In the genomic region with DNA sequence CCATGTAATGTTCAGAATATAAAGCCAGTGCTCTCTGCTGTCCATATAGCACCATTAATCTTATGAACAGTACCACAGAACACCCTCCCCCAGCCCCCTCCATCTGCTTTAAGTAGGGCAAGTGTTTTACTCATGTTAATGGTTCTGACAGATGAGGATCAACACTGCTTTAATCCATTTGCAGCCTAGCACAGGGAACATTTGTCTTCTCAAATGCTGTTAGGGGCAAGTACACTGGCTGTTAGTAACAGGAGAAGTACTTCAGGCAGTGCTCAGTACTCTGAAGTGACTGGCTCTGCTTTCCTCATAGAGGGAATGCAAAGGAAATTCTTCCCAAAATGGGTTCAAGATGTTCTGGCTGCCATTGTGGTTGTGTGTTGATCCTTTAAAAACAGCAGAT, we compare ENCODE assay signal across 26 cellular contexts.
DNase-seq lines count a peak whose midpoint lies in the region; ATAC-seq and TF ChIP-seq lines count a peak whose summit lies in the region.
"Had no signal": no experiment of that assay in that cellular context is flagged by ENCODE, and none has a peak within 500 bp of the region (broad histone marks: within the 10 kb centered on the region; RNA-seq: fewer than 3 reads in every experiment).

No MANE protein-coding gene starts in this region.

- DNase-seq in D341Med (ENCODE audit: low spot score) (peak; percentile 52), NCI-H1092 treated with DMSO at 0.1 percent for 48 hours (lab: John Stamatoyannopoulos, UW) (peak; percentile 74), amniotic epithelial cell (ENCODE audit: low read depth) (peak; percentile 61), mesothelial cell of epicardium (ENCODE audit: low spot score in 2 of 2, unreplicated experiment in 2 of 2) (no peak), AML-193 (lab: John Stamatoyannopoulos, UW) (no peak), SJCRH30 (no peak)
- DNase-seq: activated naive CD4-positive, alpha-beta T cell treated with anti-CD3 and anti-CD28 coated beads for 36 hours; activated T-cell treated with anti-CD3 and anti-CD28 coated beads, Interleukin-2, amount 50 U/mL, for 72 hours; anterior cingulate cortex; CD4-positive, CD25-positive, alpha-beta regulatory T cell; gastrocnemius medialis; H9; mesendoderm; naive thymus-derived CD8-positive, alpha-beta T cell; NCI-H1048; NCI-H2081; NCI-H526 treated with DMSO at 0.1 percent for 48 hours; pancreas; stimulated activated CD4-positive, alpha-beta T cell treated with anti-CD3 and anti-CD28 coated beads, Interleukin-15, amount 100 ng/mL, for 24 hours; stimulated activated CD8-positive, alpha-beta memory T cell treated with anti-CD3 and anti-CD28 coated beads, Interleukin-4, amount 100 ng/mL, for 48 hours had no signal

- peak overlapping the region; percentile 89 for H3K27ac Mint-ChIP-seq in mesothelial cell of epicardium
- H3K27ac Mint-ChIP-seq: activated naive CD4-positive, alpha-beta T cell treated with anti-CD3 and anti-CD28 coated beads for 36 hours; activated T-cell treated with anti-CD3 and anti-CD28 coated beads, Interleukin-2, amount 50 U/mL, for 72 hours; CD4-positive, CD25-positive, alpha-beta regulatory T cell; H9; type B pancreatic cell had no signal

- no peaks in the 10 kb centered on the region for H3K9me3 ChIP-seq in SJCRH30 (replicated peaks)
- H3K9me3 ChIP-seq: gastrocnemius medialis, pancreas had no signal

- TF ChIP-seq CTCF in mesothelial cell of epicardium (IDR thresholded peaks at IDR 0.05; ENCODE audit: unreplicated experiment) = no peak

- H3K9me3 Mint-ChIP-seq in mesothelial cell of epicardium = no peaks in the 10 kb centered on the region
- H3K9me3 Mint-ChIP-seq: activated naive CD4-positive, alpha-beta T cell treated with anti-CD3 and anti-CD28 coated beads for 36 hours; activated T-cell treated with anti-CD3 and anti-CD28 coated beads, Interleukin-2, amount 50 U/mL, for 72 hours; CD4-positive, CD25-positive, alpha-beta regulatory T cell; central memory CD8-positive, alpha-beta T cell; H9; naive thymus-derived CD8-positive, alpha-beta T cell; type B pancreatic cell had no signal

- H3K4me1 ChIP-seq in SJCRH30 = peaks cover 11% of the 10 kb centered on the region
- H3K4me1 ChIP-seq: pancreas had no signal

- H3K4me3 Mint-ChIP-seq in mesothelial cell of epicardium = no peak overlapping the region
- H3K4me3 Mint-ChIP-seq: activated naive CD4-positive, alpha-beta T cell treated with anti-CD3 and anti-CD28 coated beads for 36 hours; activated T-cell treated with anti-CD3 and anti-CD28 coated beads, Interleukin-2, amount 50 U/mL, for 72 hours; CD4-positive, CD25-positive, alpha-beta regulatory T cell; central memory CD8-positive, alpha-beta T cell; H9; naive thymus-derived CD8-positive, alpha-beta T cell; type B pancreatic cell had no signal

- ATAC-seq in HG03460 (IDR thresholded peaks at IDR 0.05; ENCODE audit: unreplicated experiment) = no peak
- ATAC-seq: activated T-cell treated with anti-CD3 and anti-CD28 coated beads, Interleukin-2, amount 50 U/mL, for 72 hours; HepG2; naive thymus-derived CD8-positive, alpha-beta T cell; sciatic nerve had no signal

- no peak overlapping the region for H3K27ac ChIP-seq in SJCRH30
- H3K27ac ChIP-seq: HL-60, pancreas had no signal

- H3K27me3 ChIP-seq in SJCRH30 = no peaks in the 10 kb centered on the region
- H3K27me3 ChIP-seq: gastrocnemius medialis, pancreas had no signal

- no peaks in the 10 kb centered on the region for H3K27me3 Mint-ChIP-seq in mesothelial cell of epicardium (ENCODE audit: low read depth)
- H3K27me3 Mint-ChIP-seq: type B pancreatic cell had no signal

- no peaks in the 10 kb centered on the region for H3K36me3 Mint-ChIP-seq in mesothelial cell of epicardium
- H3K36me3 Mint-ChIP-seq: CD4-positive, CD25-positive, alpha-beta regulatory T cell; naive thymus-derived CD8-positive, alpha-beta T cell; type B pancreatic cell had no signal

- no peaks in the 10 kb centered on the region; the same call in 1 of the 2 replicates for H3K36me3 ChIP-seq in SJCRH30
- H3K36me3 ChIP-seq: gastrocnemius medialis, pancreas had no signal

- H3K4me1 Mint-ChIP-seq in mesothelial cell of epicardium = peaks cover 28% of the 10 kb centered on the region
- H3K4me1 Mint-ChIP-seq: central memory CD8-positive, alpha-beta T cell had no signal

- no peak overlapping the region for H3K4me3 ChIP-seq in SJCRH30
- H3K4me3 ChIP-seq: gastrocnemius medialis, pancreas had no signal

Comparison
In these comparisons a context has a peak if more than half of its experiments do, and no peak if none do; other contexts are left out.
1. DNase-seq: peak in D341Med (single experiment), NCI-H1092 treated with DMSO at 0.1 percent for 48 hours (single experiment) and amniotic epithelial cell (single experiment); none in mesothelial cell of epicardium (0 of 2), AML-193 (0 of 2) and SJCRH30 (0 of 2).